12 cellular contexts compared by ENCODE assay signal in the genomic region with DNA sequence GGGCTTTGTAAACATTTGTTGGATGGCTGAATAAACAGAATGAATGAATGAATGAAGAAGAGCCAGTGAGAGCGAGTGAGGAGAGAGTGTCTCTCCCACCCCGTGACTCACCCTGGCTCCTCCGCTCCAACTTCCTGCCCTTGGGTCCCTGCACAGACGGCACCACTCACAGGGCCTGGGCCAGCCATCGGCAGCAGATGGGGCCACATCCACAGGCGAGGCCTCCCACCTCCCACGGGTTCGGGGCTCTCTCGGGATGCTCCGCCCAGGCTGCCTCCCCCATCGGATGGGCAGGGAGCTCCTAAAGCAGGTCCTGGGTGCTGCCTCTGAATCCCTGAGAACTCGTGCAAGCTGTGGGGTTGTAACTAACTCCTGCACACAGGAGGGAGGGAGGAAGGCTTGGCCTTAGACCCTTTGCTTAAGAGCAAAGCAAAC. TPM values are rescaled to one million over a fixed set of nuclear protein-coding genes. Genes with fewer than 3 reads are reported as not detected.
A peak's percentile ranks its signal among the peaks of the same experiment; 100 is the strongest.
DNase-seq lines count a peak whose midpoint lies in the region; ATAC-seq and TF ChIP-seq lines count a peak whose summit lies in the region.
"Had no signal": no experiment of that assay in that cellular context is flagged by ENCODE, and none has a peak within 500 bp of the region (broad histone marks: within the 10 kb centered on the region; RNA-seq: fewer than 3 reads in every experiment).

No MANE protein-coding gene starts in this region.

- peak overlapping the region; percentile 89 for H3K4ac ChIP-seq in IMR-90 (ENCODE audit: low read depth, low read length)

- H3K9ac ChIP-seq in IMR-90 (ENCODE audit: low read depth, low read length): peak overlapping the region; percentile 15; the same call in 1 of the 2 replicates

- H3K27ac ChIP-seq in ACC112 (ENCODE audit: low read depth, low read length): no peak overlapping the region
- peak overlapping the region; percentile 76 for H3K27ac ChIP-seq in IMR-90 (ENCODE audit: insufficient read depth, low read length)
- H3K27ac ChIP-seq in layer of hippocampus (ENCODE audit: low read depth, low read length): peak overlapping the region; percentile 52
- H3K27ac ChIP-seq: tibial artery had no signal

- H2BK120ac ChIP-seq in IMR-90 (ENCODE audit: low read depth, low read length): peak overlapping the region; percentile 85

- intact Hi-C loops in IMR-90 (cut with micrococcal nuclease): loop anchor here (1.0 to 5.0 kb wide), 2 partner anchors 82 to 160 kb away; a partner anchor contains a TSS

- peaks cover 43% of the 10 kb centered on the region for H3K4me1 Mint-ChIP-seq in brain

- H3K27me3 ChIP-seq in ACC112 (ENCODE audit: insufficient read depth, low read length) (no peaks in the 10 kb centered on the region), IMR-90 (ENCODE audit: control insufficient read depth, insufficient read depth, low read length) (no peaks in the 10 kb centered on the region), layer of hippocampus (ENCODE audit: control insufficient read depth, insufficient read depth, low read length) (no peaks in the 10 kb centered on the region)
- H3K27me3 ChIP-seq: tibial artery had no signal

- no peaks in the 10 kb centered on the region for H3K79me2 ChIP-seq in ACC112 (ENCODE audit: control insufficient read depth, insufficient read depth, low read length, unreplicated experiment)

- in situ Hi-C loops in IMR-90 (cut with MboI; ENCODE audit: low sequenced_read_pairs): loop anchor here (5.0 to 10.0 kb wide), 2 partner anchors 100 to 382 kb away; no protein-coding TSS in a partner anchor

- H2AFZ ChIP-seq in ACC112 (ENCODE audit: low read length, unreplicated experiment) (peak overlapping the region; percentile 50), IMR-90 (replicated peaks; ENCODE audit: low read length, poor library complexity) (peak overlapping the region; percentile 88)

- H2BK15ac ChIP-seq in IMR-90 (ENCODE audit: low read depth, low read length): no peak overlapping the region

- H2AK5ac ChIP-seq in IMR-90 (ENCODE audit: low read depth, low read length): peak overlapping the region; percentile 88

- CTCF ChIA-PET in IMR-90 (lab: Yijun Ruan, JAX): interaction anchor here (0.6 to 0.9 kb wide), 4 partner anchors 10 to 106 kb away, joined by 3 to 6 read pairs (median 4); no protein-coding TSS in a partner anchor

- POLR2A ChIA-PET in IMR-90 (lab: Charles Lee; ENCODE audit: unreplicated experiment): no interaction called here

- peak overlapping the region; percentile 53 for H3K4me2 ChIP-seq in IMR-90 (ENCODE audit: low read depth, low read length)

- peak overlapping the region; percentile 63 to 89 for H4K8ac ChIP-seq in IMR-90 (ENCODE audit: low read depth in 2 of 2, low read length in 2 of 2)

- ATAC-seq in IMR-90 (ENCODE audit: low read depth) (peak; percentile 78), HG02588 (IDR thresholded peaks at IDR 0.05; ENCODE audit: unreplicated experiment) (no peak), HG03135 (IDR thresholded peaks at IDR 0.05; ENCODE audit: unreplicated experiment) (no peak)

- TF ChIP-seq RAD21 in IMR-90 (IDR thresholded peaks at IDR 0.05; ENCODE audit: low read length): peak; percentile 53

- H3K4me3 ChIP-seq in ACC112 (ENCODE audit: low read depth, low read length) (0 out of 2 replicates have a peak overlapping the region, but pooled peaks have one; percentile 21), IMR-90 (ENCODE audit: insufficient read depth, low read depth, low read length) (no peak overlapping the region)
- H3K4me3 ChIP-seq: tibial artery had no signal

- H3K27me3 Mint-ChIP-seq in brain: peaks cover 8% of the 10 kb centered on the region
- H3K27me3 Mint-ChIP-seq: activated naive CD8-positive, alpha-beta T cell treated with anti-CD3 and anti-CD28 coated beads, Interleukin-2, amount 10 ng/mL, durations not matched to agents 7 days and 5 days had no signal

- peak overlapping the region; percentile 80 for H2BK5ac ChIP-seq in IMR-90 (ENCODE audit: low read depth, low read length, poor library complexity, severe bottlenecking)

- peak overlapping the region; percentile 63 for H3K23ac ChIP-seq in IMR-90 (ENCODE audit: low read depth, low read length)

- H3K9me3 ChIP-seq in IMR-90 (ENCODE audit: control insufficient read depth, insufficient read depth, low read length): no peaks in the 10 kb centered on the region
- H3K9me3 ChIP-seq: tibial artery had no signal

- peak; percentile 78 for DNase-seq in IMR-90
- no peak for DNase-seq in globus pallidus (ENCODE audit: low spot score)
- DNase-seq in COR-L47 (lab: John Stamatoyannopoulos, UW): no peak
- DNase-seq: activated naive CD8-positive, alpha-beta T cell treated with anti-CD3 and anti-CD28 coated beads, Interleukin-2, amount 10 ng/mL, durations not matched to agents 7 days and 5 days; NCI-H1436 treated with DMSO at 0.1 percent for 48 hours; T-helper 9 cell; tibial artery had no signal

- H3K4me1 ChIP-seq in ACC112 (ENCODE audit: control insufficient read depth, insufficient read depth, low read length, unreplicated experiment): peaks cover 29% of the 10 kb centered on the region
- H3K4me1 ChIP-seq in IMR-90 (ENCODE audit: control insufficient read depth, insufficient read depth, low read length): peaks cover 32% of the 10 kb centered on the region

- H3K79me1 ChIP-seq in IMR-90 (ENCODE audit: low read depth in 1 of 2, low read length in 2 of 2): peaks cover 21 to 79% of the 10 kb centered on the region in 2 experiments

- peak overlapping the region; percentile 58 for H2BK20ac ChIP-seq in IMR-90 (ENCODE audit: low read depth, low read length)

- TF ChIP-seq CTCF in IMR-90 (conservative IDR thresholded peaks at IDR 0.05; ENCODE audit: low read depth, low read length) (peak; percentile 44), brain (conservative IDR thresholded peaks at IDR 0.05) (no peak)

- no peaks in the 10 kb centered on the region for H3K36me3 Mint-ChIP-seq in brain
- H3K36me3 Mint-ChIP-seq: activated naive CD8-positive, alpha-beta T cell treated with anti-CD3 and anti-CD28 coated beads, Interleukin-2, amount 10 ng/mL, durations not matched to agents 7 days and 5 days had no signal

- peak overlapping the region; percentile 74 for H3K18ac ChIP-seq in IMR-90 (ENCODE audit: low read depth, low read length)

- H3K9me3 Mint-ChIP-seq in brain: no peaks in the 10 kb centered on the region
- H3K9me3 Mint-ChIP-seq: activated naive CD8-positive, alpha-beta T cell treated with anti-CD3 and anti-CD28 coated beads, Interleukin-2, amount 10 ng/mL, durations not matched to agents 7 days and 5 days had no signal

- H4K20me1 ChIP-seq in IMR-90 (ENCODE audit: insufficient read depth, low read length): peaks cover 32% of the 10 kb centered on the region

- H3K56ac ChIP-seq in IMR-90 (ENCODE audit: extremely low read depth, insufficient read depth, low read length): peak overlapping the region; percentile 39

- peak overlapping the region; percentile 88 for H3K14ac ChIP-seq in IMR-90 (replicated peaks; ENCODE audit: low read depth, low read length)

- H3K36me3 ChIP-seq in ACC112 (ENCODE audit: insufficient read depth, low read length) (no peaks in the 10 kb centered on the region), IMR-90 (ENCODE audit: control insufficient read depth, insufficient read depth, low read length) (no peaks in the 10 kb centered on the region; the same call in 1 of the 2 replicates)
- H3K36me3 ChIP-seq: tibial artery had no signal

- TF ChIP-seq POLR2A in IMR-90 (IDR thresholded peaks at IDR 0.05; ENCODE audit: low read depth, low read length): no peak

- dilution Hi-C loops in IMR-90 (cut with HindIII; ENCODE audit: low sequenced_read_pairs, unreplicated experiment): no loop called here

- peak overlapping the region; percentile 97 for H2AK9ac ChIP-seq in IMR-90 (replicated peaks; ENCODE audit: low read depth, low read length, poor library complexity)

- peak overlapping the region; percentile 91 for H4K91ac ChIP-seq in IMR-90 (ENCODE audit: insufficient read depth, low read depth, low read length)

- 0% methylated on average over 2 of the region's 12 CpGs; no CpG with 5 or more reads in 1 of the 2 experiments for WGBS in IMR-90 (ENCODE audit: extremely low coverage in 2 of 2, insufficient read length in 1 of 2), 2 experiments

- H3K4me3 Mint-ChIP-seq in brain: no peak overlapping the region
- H3K4me3 Mint-ChIP-seq: activated naive CD8-positive, alpha-beta T cell treated with anti-CD3 and anti-CD28 coated beads, Interleukin-2, amount 10 ng/mL, durations not matched to agents 7 days and 5 days had no signal

- H4K5ac ChIP-seq in IMR-90 (ENCODE audit: low read depth, low read length): peak overlapping the region; percentile 62

- peak overlapping the region in 3 of 5 experiments; percentile 41 to 91 (median 63) for H3K27ac Mint-ChIP-seq in brain
- H3K27ac Mint-ChIP-seq: activated naive CD8-positive, alpha-beta T cell treated with anti-CD3 and anti-CD28 coated beads, Interleukin-2, amount 10 ng/mL, durations not matched to agents 7 days and 5 days had no signal

- peaks cover 10% of the 10 kb centered on the region for H3K9me1 ChIP-seq in IMR-90 (ENCODE audit: insufficient read depth, low read length)

- BruUV-seq in IMR-90 (replicated peaks; lab: Mats Ljungman, UMichigan): no TSS peak

TF ChIP-seq in IMR-90, 13 proteins besides CTCF, POLR2A, EP300 and RAD21 (continues in another document):
- TF ChIP-seq, protein P1, sequence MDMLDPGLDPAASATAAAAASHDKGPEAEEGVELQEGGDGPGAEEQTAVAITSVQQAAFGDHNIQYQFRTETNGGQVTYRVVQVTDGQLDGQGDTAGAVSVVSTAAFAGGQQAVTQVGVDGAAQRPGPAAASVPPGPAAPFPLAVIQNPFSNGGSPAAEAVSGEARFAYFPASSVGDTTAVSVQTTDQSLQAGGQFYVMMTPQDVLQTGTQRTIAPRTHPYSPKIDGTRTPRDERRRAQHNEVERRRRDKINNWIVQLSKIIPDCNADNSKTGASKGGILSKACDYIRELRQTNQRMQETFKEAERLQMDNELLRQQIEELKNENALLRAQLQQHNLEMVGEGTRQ (IDR thresholded peaks at IDR 0.05; ENCODE audit: low read depth, low read length): peak; percentile 57
- TF ChIP-seq MXI1 (IDR thresholded peaks at IDR 0.05; ENCODE audit: borderline replicate concordance, low read depth, low read length) (peak; percentile 26; the same call in 1 of the 2 replicates), FOS (IDR thresholded peaks at IDR 0.05; ENCODE audit: low read depth, low read length) (peak; percentile 73)

RNA-seq across cellular contexts. Expression of a gene that starts 41.3 kb away (rescaled TPM):
- 18.8 and 33.1 TPM in 2 replicates for total RNA-seq in IMR-90 (2012; rRNA removed)
- 25.0 and 38.3 TPM in 2 replicates for polyA plus RNA-seq in IMR-90 (2012; rRNA removed)
- 9.1 and 12.6 TPM in 2 replicates for polyA plus RNA-seq in IMR-90 (2012; cell fraction: cytosol; rRNA removed)
- polyA plus RNA-seq in IMR-90 (2012; cell fraction: nucleus; rRNA removed; ENCODE audit: low replicate concordance): 14.4 and 41.8 TPM in 2 replicates
- polyA plus RNA-seq in brain (ENCODE audit: insufficient read depth, low read depth, low replicate concordance): 48.7 TPM

RNA-seq across cellular contexts. Expression of a gene that starts 41.8 kb away (rescaled TPM):
- 31.9 and 35.0 TPM in 2 replicates for total RNA-seq in IMR-90 (2012; rRNA removed)
- polyA plus RNA-seq in IMR-90 (2012; rRNA removed): 15.9 and 18.8 TPM in 2 replicates
- 5.3 and 7.6 TPM in 2 replicates for polyA plus RNA-seq in IMR-90 (2012; cell fraction: cytosol; rRNA removed)
- polyA plus RNA-seq in IMR-90 (2012; cell fraction: nucleus; rRNA removed; ENCODE audit: low replicate concordance): 1.7 and 11.2 TPM in 2 replicates
- 41.2 TPM for polyA plus RNA-seq in brain (ENCODE audit: insufficient read depth, low read depth, low replicate concordance)
